1 cellular context compared by ENCODE assay signal in genomic region chr3:159898147-159898546, GRCh38.
TF ChIP-seq lines count a peak whose summit lies in the region.

No MANE protein-coding gene starts in this region.

TF ChIP-seq in SK-N-SH, 30 proteins besides CTCF, POLR2A, EP300 and RAD21 (continued from another document):
- TF ChIP-seq NFIC (IDR thresholded peaks at IDR 0.05; ENCODE audit: borderline replicate concordance): no peak
